In the genomic region with DNA sequence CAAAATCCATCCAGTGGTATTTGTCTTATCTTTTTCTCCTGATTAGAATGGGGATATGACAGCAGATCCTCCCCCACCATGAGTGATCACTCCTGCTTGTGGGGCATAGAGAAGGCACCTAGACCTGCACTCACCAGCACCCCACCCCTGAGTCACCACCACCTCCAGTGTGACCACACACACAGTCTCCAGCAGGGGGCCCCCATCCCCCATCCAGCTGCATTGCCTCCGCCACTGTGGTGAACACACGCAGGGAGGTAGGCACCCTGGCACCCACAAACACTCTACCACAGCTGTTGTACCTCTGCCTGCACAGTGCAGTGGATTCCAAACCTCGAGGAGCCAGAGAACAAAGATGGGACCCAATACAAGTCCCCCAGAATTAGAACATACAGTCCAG, we compare ENCODE assay signal across 1 cellular context.
TF ChIP-seq lines count a peak whose summit lies in the region.

No MANE protein-coding gene starts in this region.

TF ChIP-seq in K562, 482 proteins besides CTCF, POLR2A, EP300 and RAD21 (continued from another document):
- TF ChIP-seq ZNF165 (CRISPR knock-in tag; IDR thresholded peaks at IDR 0.05; ENCODE audit: borderline replicate concordance): no peak
- TF ChIP-seq GATA2 (CRISPR knock-in tag; IDR thresholded peaks at IDR 0.05): no peak
- peak; percentile 23; the same call in 1 of the 2 replicates for TF ChIP-seq CREM (IDR thresholded peaks at IDR 0.05; ENCODE audit: low read depth)
- TF ChIP-seq, protein P1, sequence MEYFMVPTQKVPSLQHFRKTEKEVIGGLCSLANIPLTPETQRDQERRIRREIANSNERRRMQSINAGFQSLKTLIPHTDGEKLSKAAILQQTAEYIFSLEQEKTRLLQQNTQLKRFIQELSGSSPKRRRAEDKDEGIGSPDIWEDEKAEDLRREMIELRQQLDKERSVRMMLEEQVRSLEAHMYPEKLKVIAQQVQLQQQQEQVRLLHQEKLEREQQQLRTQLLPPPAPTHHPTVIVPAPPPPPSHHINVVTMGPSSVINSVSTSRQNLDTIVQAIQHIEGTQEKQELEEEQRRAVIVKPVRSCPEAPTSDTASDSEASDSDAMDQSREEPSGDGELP (CRISPR knock-in tag; IDR thresholded peaks at IDR 0.05; ENCODE audit: borderline replicate concordance): peak; percentile 45; the same call in 1 of the 2 replicates
- no peak for TF ChIP-seq ATF7 (IDR thresholded peaks at IDR 0.05)
- TF ChIP-seq SMC3 (conservative IDR thresholded peaks at IDR 0.05; ENCODE audit: insufficient read depth, low read depth, low read length): peak; percentile 76
- TF ChIP-seq MAZ (CRISPR knock-in tag; conservative IDR thresholded peaks at IDR 0.05 in 1 of 2, IDR thresholded peaks at IDR 0.05 in 1 of 2): 0 out of 4 replicates have a peak, but pooled peaks of 1 of the 2 experiments have one; percentile 17
- no peak for TF ChIP-seq ZNF583 (CRISPR knock-in tag; IDR thresholded peaks at IDR 0.05)
- TF ChIP-seq, protein P2, sequence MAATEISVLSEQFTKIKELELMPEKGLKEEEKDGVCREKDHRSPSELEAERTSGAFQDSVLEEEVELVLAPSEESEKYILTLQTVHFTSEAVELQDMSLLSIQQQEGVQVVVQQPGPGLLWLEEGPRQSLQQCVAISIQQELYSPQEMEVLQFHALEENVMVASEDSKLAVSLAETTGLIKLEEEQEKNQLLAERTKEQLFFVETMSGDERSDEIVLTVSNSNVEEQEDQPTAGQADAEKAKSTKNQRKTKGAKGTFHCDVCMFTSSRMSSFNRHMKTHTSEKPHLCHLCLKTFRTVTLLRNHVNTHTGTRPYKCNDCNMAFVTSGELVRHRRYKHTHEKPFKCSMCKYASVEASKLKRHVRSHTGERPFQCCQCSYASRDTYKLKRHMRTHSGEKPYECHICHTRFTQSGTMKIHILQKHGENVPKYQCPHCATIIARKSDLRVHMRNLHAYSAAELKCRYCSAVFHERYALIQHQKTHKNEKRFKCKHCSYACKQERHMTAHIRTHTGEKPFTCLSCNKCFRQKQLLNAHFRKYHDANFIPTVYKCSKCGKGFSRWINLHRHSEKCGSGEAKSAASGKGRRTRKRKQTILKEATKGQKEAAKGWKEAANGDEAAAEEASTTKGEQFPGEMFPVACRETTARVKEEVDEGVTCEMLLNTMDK (IDR thresholded peaks at IDR 0.05; ENCODE audit: borderline replicate concordance, insufficient read depth, low read depth, low read length, poor library complexity, severe bottlenecking): peak; percentile 13
- peak; percentile 36; the same call in 1 of the 2 replicates for TF ChIP-seq JUND (IDR thresholded peaks at IDR 0.05; ENCODE audit: borderline replicate concordance, low read depth, low read length)
- TF ChIP-seq JUND (tag; IDR thresholded peaks at IDR 0.05; ENCODE audit: borderline replicate concordance, low read depth, low read length): 0 out of 3 replicates have a peak, but pooled peaks have one; percentile 17
- no peak for TF ChIP-seq ELF2 (CRISPR knock-in tag; IDR thresholded peaks at IDR 0.05)
- TF ChIP-seq NUFIP1 (IDR thresholded peaks at IDR 0.05; ENCODE audit: partially characterized antibody): no peak
- TF ChIP-seq RAD51 (IDR thresholded peaks at IDR 0.05; ENCODE audit: borderline replicate concordance, low read depth): no peak
TF ChIP-seq in K562: peak in this region for 6.
